1 cellular context compared by ENCODE assay signal in the genomic region with DNA sequence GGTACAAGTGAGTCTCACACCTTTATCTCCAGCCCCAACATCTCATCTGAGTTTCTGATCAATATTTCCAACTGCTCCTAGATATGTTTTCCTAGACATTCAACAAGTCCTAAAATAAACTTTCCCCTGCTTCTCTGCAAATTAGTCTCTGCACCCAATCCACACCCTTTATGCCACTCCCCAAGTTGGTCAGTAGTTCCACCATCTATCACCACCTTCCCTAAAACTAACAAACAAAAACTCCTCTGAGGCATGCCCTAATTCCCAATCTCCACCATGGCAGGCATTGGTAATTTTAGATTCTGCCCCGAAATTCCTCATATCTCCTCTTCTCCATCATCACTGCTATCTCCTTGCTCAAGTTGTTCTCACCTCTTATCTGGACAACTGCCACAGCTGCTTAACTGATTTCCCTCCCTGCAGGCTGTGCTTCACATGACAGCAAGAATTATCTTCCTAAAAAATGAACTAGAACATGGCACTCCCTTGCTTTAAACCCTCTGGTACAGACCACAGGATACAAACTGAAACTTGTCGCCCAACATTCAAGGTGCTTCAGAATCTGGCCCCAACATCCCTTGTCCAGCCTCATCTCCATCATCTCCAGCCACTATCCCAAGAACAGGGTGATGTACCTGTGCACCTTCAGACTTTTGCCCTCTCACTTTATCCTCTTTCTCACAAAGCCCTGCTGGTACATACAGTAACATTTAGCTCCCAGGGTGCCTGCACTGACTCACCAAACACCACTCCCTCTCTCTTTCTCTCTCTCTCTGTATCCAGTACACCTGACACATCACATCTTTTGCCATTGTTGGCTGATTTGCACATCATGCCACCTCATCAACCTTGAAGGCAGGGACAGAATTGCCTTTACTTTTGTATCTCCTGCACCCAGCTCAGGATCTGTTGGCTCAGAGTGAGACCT.
TF ChIP-seq lines count a peak whose summit lies in the region.

No MANE protein-coding gene starts in this region.

TF ChIP-seq in K562, 482 proteins besides CTCF, POLR2A, EP300 and RAD21 (continued from another document and continues in another):
- TF ChIP-seq, protein P1, sequence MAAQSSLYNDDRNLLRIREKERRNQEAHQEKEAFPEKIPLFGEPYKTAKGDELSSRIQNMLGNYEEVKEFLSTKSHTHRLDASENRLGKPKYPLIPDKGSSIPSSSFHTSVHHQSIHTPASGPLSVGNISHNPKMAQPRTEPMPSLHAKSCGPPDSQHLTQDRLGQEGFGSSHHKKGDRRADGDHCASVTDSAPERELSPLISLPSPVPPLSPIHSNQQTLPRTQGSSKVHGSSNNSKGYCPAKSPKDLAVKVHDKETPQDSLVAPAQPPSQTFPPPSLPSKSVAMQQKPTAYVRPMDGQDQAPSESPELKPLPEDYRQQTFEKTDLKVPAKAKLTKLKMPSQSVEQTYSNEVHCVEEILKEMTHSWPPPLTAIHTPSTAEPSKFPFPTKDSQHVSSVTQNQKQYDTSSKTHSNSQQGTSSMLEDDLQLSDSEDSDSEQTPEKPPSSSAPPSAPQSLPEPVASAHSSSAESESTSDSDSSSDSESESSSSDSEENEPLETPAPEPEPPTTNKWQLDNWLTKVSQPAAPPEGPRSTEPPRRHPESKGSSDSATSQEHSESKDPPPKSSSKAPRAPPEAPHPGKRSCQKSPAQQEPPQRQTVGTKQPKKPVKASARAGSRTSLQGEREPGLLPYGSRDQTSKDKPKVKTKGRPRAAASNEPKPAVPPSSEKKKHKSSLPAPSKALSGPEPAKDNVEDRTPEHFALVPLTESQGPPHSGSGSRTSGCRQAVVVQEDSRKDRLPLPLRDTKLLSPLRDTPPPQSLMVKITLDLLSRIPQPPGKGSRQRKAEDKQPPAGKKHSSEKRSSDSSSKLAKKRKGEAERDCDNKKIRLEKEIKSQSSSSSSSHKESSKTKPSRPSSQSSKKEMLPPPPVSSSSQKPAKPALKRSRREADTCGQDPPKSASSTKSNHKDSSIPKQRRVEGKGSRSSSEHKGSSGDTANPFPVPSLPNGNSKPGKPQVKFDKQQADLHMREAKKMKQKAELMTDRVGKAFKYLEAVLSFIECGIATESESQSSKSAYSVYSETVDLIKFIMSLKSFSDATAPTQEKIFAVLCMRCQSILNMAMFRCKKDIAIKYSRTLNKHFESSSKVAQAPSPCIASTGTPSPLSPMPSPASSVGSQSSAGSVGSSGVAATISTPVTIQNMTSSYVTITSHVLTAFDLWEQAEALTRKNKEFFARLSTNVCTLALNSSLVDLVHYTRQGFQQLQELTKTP (IDR thresholded peaks at IDR 0.05; ENCODE audit: low read depth in 1 of 2, partially characterized antibody in 2 of 2): peak in 1 of 2 experiments; percentile 56
- TF ChIP-seq KDM1A (IDR thresholded peaks at IDR 0.05) (peak in 1 of 2 experiments; percentile 63; a peak in 3 of 4 replicates), LARP7 (IDR thresholded peaks at IDR 0.05) (no peak), CC2D1A (IDR thresholded peaks at IDR 0.05) (peak; percentile 50; the same call in 1 of the 2 replicates), PML (IDR thresholded peaks at IDR 0.05; ENCODE audit: low read length) (peak; percentile 91), TARDBP (IDR thresholded peaks at IDR 0.05) (no peak), MEF2D (tag; conservative IDR thresholded peaks at IDR 0.05; ENCODE audit: low read depth) (peak; percentile 78), ARHGAP35 (IDR thresholded peaks at IDR 0.05; ENCODE audit: partially characterized antibody) (no peak), EGR1 (conservative IDR thresholded peaks at IDR 0.05) (no peak), SMARCE1 (IDR thresholded peaks at IDR 0.05) (peak; percentile 91; the same call in 1 of the 2 replicates), EP400 (IDR thresholded peaks at IDR 0.05) (peak; percentile 20; the same call in 1 of the 2 replicates), ZNF184 (CRISPR knock-in tag; IDR thresholded peaks at IDR 0.05) (no peak), ZBTB8A (IDR thresholded peaks at IDR 0.05; ENCODE audit: partially characterized antibody) (no peak), ILF3 (IDR thresholded peaks at IDR 0.05; ENCODE audit: borderline replicate concordance) (no peak), TCF3 (CRISPR knock-in tag; IDR thresholded peaks at IDR 0.05) (peak; percentile 77), CBX3 (IDR thresholded peaks at IDR 0.05; ENCODE audit: borderline replicate concordance in 1 of 2, low read length in 2 of 2) (no peak), SMARCA4 (IDR thresholded peaks at IDR 0.05) (peak; percentile 92), PHF20 (IDR thresholded peaks at IDR 0.05; ENCODE audit: partially characterized antibody) (no peak), MTA1 (IDR thresholded peaks at IDR 0.05; ENCODE audit: borderline replicate concordance) (peak; percentile 87), ZBED1 (IDR thresholded peaks at IDR 0.05) (no peak), KLF1 (tag; IDR thresholded peaks at IDR 0.05) (no peak), ZNF165 (CRISPR knock-in tag; IDR thresholded peaks at IDR 0.05; ENCODE audit: borderline replicate concordance) (no peak), PYGO2 (tag; IDR thresholded peaks at IDR 0.05) (peak; percentile 50; the same call in 1 of the 2 replicates), TRIM24 (IDR thresholded peaks at IDR 0.05) (peak; percentile 75 to 86; a peak in 3 of 4 replicates), ATF7 (IDR thresholded peaks at IDR 0.05) (peak; percentile 35; the same call in 1 of the 2 replicates), FUS (optimal IDR thresholded peaks at IDR 0.05; ENCODE audit: low read depth, low read length) (no peak), FOXA3 (CRISPR knock-in tag; conservative IDR thresholded peaks at IDR 0.05 in 1 of 2, IDR thresholded peaks at IDR 0.05 in 1 of 2) (no peak)
- TF ChIP-seq, protein P2, sequence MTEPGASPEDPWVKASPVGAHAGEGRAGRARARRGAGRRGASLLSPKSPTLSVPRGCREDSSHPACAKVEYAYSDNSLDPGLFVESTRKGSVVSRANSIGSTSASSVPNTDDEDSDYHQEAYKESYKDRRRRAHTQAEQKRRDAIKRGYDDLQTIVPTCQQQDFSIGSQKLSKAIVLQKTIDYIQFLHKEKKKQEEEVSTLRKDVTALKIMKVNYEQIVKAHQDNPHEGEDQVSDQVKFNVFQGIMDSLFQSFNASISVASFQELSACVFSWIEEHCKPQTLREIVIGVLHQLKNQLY (CRISPR knock-in tag; conservative IDR thresholded peaks at IDR 0.05): no peak
- TF ChIP-seq, protein P3, sequence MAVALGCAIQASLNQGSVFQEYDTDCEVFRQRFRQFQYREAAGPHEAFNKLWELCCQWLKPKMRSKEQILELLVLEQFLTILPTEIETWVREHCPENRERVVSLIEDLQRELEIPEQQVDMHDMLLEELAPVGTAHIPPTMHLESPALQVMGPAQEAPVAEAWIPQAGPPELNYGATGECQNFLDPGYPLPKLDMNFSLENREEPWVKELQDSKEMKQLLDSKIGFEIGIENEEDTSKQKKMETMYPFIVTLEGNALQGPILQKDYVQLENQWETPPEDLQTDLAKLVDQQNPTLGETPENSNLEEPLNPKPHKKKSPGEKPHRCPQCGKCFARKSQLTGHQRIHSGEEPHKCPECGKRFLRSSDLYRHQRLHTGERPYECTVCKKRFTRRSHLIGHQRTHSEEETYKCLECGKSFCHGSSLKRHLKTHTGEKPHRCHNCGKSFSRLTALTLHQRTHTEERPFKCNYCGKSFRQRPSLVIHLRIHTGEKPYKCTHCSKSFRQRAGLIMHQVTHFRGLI (CRISPR knock-in tag; IDR thresholded peaks at IDR 0.05): peak; percentile 74; the same call in 1 of the 2 replicates
- TF ChIP-seq, protein P4, sequence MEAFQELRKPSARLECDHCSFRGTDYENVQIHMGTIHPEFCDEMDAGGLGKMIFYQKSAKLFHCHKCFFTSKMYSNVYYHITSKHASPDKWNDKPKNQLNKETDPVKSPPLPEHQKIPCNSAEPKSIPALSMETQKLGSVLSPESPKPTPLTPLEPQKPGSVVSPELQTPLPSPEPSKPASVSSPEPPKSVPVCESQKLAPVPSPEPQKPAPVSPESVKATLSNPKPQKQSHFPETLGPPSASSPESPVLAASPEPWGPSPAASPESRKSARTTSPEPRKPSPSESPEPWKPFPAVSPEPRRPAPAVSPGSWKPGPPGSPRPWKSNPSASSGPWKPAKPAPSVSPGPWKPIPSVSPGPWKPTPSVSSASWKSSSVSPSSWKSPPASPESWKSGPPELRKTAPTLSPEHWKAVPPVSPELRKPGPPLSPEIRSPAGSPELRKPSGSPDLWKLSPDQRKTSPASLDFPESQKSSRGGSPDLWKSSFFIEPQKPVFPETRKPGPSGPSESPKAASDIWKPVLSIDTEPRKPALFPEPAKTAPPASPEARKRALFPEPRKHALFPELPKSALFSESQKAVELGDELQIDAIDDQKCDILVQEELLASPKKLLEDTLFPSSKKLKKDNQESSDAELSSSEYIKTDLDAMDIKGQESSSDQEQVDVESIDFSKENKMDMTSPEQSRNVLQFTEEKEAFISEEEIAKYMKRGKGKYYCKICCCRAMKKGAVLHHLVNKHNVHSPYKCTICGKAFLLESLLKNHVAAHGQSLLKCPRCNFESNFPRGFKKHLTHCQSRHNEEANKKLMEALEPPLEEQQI (IDR thresholded peaks at IDR 0.05): peak; percentile 43; the same call in 1 of the 2 replicates
- TF ChIP-seq, protein P5, sequence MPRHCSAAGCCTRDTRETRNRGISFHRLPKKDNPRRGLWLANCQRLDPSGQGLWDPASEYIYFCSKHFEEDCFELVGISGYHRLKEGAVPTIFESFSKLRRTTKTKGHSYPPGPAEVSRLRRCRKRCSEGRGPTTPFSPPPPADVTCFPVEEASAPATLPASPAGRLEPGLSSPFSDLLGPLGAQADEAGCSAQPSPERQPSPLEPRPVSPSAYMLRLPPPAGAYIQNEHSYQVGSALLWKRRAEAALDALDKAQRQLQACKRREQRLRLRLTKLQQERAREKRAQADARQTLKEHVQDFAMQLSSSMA (CRISPR knock-in tag; IDR thresholded peaks at IDR 0.05): no peak
- TF ChIP-seq, protein P6, sequence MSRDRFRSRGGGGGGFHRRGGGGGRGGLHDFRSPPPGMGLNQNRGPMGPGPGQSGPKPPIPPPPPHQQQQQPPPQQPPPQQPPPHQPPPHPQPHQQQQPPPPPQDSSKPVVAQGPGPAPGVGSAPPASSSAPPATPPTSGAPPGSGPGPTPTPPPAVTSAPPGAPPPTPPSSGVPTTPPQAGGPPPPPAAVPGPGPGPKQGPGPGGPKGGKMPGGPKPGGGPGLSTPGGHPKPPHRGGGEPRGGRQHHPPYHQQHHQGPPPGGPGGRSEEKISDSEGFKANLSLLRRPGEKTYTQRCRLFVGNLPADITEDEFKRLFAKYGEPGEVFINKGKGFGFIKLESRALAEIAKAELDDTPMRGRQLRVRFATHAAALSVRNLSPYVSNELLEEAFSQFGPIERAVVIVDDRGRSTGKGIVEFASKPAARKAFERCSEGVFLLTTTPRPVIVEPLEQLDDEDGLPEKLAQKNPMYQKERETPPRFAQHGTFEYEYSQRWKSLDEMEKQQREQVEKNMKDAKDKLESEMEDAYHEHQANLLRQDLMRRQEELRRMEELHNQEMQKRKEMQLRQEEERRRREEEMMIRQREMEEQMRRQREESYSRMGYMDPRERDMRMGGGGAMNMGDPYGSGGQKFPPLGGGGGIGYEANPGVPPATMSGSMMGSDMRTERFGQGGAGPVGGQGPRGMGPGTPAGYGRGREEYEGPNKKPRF (IDR thresholded peaks at IDR 0.05; ENCODE audit: low read depth, low read length): no peak
- TF ChIP-seq, protein P7, sequence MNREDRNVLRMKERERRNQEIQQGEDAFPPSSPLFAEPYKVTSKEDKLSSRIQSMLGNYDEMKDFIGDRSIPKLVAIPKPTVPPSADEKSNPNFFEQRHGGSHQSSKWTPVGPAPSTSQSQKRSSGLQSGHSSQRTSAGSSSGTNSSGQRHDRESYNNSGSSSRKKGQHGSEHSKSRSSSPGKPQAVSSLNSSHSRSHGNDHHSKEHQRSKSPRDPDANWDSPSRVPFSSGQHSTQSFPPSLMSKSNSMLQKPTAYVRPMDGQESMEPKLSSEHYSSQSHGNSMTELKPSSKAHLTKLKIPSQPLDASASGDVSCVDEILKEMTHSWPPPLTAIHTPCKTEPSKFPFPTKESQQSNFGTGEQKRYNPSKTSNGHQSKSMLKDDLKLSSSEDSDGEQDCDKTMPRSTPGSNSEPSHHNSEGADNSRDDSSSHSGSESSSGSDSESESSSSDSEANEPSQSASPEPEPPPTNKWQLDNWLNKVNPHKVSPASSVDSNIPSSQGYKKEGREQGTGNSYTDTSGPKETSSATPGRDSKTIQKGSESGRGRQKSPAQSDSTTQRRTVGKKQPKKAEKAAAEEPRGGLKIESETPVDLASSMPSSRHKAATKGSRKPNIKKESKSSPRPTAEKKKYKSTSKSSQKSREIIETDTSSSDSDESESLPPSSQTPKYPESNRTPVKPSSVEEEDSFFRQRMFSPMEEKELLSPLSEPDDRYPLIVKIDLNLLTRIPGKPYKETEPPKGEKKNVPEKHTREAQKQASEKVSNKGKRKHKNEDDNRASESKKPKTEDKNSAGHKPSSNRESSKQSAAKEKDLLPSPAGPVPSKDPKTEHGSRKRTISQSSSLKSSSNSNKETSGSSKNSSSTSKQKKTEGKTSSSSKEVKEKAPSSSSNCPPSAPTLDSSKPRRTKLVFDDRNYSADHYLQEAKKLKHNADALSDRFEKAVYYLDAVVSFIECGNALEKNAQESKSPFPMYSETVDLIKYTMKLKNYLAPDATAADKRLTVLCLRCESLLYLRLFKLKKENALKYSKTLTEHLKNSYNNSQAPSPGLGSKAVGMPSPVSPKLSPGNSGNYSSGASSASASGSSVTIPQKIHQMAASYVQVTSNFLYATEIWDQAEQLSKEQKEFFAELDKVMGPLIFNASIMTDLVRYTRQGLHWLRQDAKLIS (CRISPR knock-in tag; IDR thresholded peaks at IDR 0.05): no peak
- TF ChIP-seq, protein P8, sequence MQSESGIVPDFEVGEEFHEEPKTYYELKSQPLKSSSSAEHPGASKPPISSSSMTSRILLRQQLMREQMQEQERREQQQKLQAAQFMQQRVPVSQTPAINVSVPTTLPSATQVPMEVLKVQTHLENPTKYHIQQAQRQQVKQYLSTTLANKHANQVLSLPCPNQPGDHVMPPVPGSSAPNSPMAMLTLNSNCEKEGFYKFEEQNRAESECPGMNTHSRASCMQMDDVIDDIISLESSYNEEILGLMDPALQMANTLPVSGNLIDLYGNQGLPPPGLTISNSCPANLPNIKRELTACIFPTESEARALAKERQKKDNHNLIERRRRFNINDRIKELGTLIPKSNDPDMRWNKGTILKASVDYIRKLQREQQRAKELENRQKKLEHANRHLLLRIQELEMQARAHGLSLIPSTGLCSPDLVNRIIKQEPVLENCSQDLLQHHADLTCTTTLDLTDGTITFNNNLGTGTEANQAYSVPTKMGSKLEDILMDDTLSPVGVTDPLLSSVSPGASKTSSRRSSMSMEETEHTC (IDR thresholded peaks at IDR 0.05): peak; percentile 92
- TF ChIP-seq, protein P9, sequence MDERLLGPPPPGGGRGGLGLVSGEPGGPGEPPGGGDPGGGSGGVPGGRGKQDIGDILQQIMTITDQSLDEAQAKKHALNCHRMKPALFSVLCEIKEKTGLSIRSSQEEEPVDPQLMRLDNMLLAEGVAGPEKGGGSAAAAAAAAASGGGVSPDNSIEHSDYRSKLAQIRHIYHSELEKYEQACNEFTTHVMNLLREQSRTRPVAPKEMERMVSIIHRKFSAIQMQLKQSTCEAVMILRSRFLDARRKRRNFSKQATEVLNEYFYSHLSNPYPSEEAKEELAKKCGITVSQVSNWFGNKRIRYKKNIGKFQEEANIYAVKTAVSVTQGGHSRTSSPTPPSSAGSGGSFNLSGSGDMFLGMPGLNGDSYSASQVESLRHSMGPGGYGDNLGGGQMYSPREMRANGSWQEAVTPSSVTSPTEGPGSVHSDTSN (CRISPR knock-in tag; IDR thresholded peaks at IDR 0.05; ENCODE audit: low read depth): no peak
- TF ChIP-seq, protein P9 (tag; conservative IDR thresholded peaks at IDR 0.05; ENCODE audit: low read depth): peak; percentile 88
